ENCODE assay signal across 8 cellular contexts in the genomic region with DNA sequence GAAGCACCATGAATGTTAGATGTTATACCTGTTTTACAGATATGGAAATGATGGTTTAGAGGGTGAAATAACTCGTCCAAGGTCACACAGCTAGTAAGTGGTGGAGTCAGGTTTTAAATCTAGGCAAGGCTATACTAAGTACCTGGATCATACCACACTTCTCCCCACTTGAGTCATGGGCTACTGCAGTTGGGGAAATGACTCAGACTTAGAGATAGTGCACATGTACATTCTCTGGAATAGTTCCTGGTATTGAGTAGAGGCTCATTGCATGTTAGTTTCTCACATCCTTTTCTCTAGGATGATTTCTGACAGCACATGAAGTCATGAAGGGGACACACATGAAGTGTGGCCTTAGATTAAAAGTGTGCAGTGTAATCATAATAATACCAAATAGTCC.
A peak's percentile ranks its signal among the peaks of the same experiment; 100 is the strongest.
DNase-seq lines count a peak whose midpoint lies in the region; ATAC-seq, FAIRE-seq and TF ChIP-seq lines count a peak whose summit lies in the region.

No MANE protein-coding gene starts in this region.

- TF ChIP-seq POLR2A in GM12892 (IDR thresholded peaks at IDR 0.05; ENCODE audit: low read depth, low read length) (no peak; the same call in 1 of the 2 replicates), endothelial cell of umbilical vein (IDR thresholded peaks at IDR 0.05; ENCODE audit: low read depth, low read length) (no peak)

- H3K4me3 ChIP-seq in endothelial cell of umbilical vein (replicated peaks in 1 of 3; ENCODE audit: insufficient read depth in 1 of 3, low read depth in 1 of 3, low read length in 3 of 3) (no peak overlapping the region), ascending aorta (no peak overlapping the region), psoas muscle (no peak overlapping the region)

- H3K36me3 ChIP-seq in endothelial cell of umbilical vein (ENCODE audit: control insufficient read depth in 2 of 2, extremely low read depth in 1 of 2, insufficient read depth in 2 of 2, low read length in 2 of 2) (no peaks in the 10 kb centered on the region), ascending aorta (no peaks in the 10 kb centered on the region), psoas muscle (ENCODE audit: insufficient read depth in 1 of 2, low read depth in 1 of 2) (no peaks in the 10 kb centered on the region)

- BruUV-seq in endothelial cell of umbilical vein (replicated peaks; lab: Mats Ljungman, UMichigan), result no TSS peak

- H3K4me1 ChIP-seq in endothelial cell of umbilical vein (ENCODE audit: control insufficient read depth, extremely low read depth, insufficient read depth, low read length), result peaks cover 25% of the 10 kb centered on the region
- H3K4me1 ChIP-seq in ascending aorta, result no peaks in the 10 kb centered on the region
- no peaks in the 10 kb centered on the region for H3K4me1 ChIP-seq in psoas muscle

- intact Hi-C loops in endothelial cell of umbilical vein (cut with micrococcal nuclease) (no loop called here), ascending aorta (cut with DNase I) (no loop called here), psoas muscle (cut with DNase I) (no loop called here)

- peak overlapping the region; percentile 19 for H3K4me2 ChIP-seq in endothelial cell of umbilical vein (ENCODE audit: insufficient read depth, low read length)

- in situ Hi-C loops in G401 (cut with HindIII; ENCODE audit: low sequenced_read_pairs), result no loop called here

- H3K79me2 ChIP-seq in endothelial cell of umbilical vein (ENCODE audit: control insufficient read depth, insufficient read depth, low read length), result no peaks in the 10 kb centered on the region

- H4K20me1 ChIP-seq in endothelial cell of umbilical vein (replicated peaks; ENCODE audit: control insufficient read depth, extremely low read depth, insufficient read depth, low read length), result no peaks in the 10 kb centered on the region

- CTCF ChIA-PET in endothelial cell of umbilical vein (lab: Charles Lee), result interaction anchor here (1.5 to 1.7 kb wide), 2 partner anchors 19 to 164 kb away, joined by 4 read pairs; no protein-coding TSS in a partner anchor

- WGBS in psoas muscle, 3 donors, result 58 to 63% (median 61%) methylated on average over 1 of the region's 1 CpG

- dilution Hi-C loops in endothelial cell of umbilical vein (cut with MboI; ENCODE audit: extremely low pct_ligation_motif_present, low sequenced_read_pairs), result no loop called here

- H3K9me3 ChIP-seq in endothelial cell of umbilical vein (replicated peaks; ENCODE audit: control insufficient read depth, insufficient read depth, low read length) (no peaks in the 10 kb centered on the region), ascending aorta (no peaks in the 10 kb centered on the region), psoas muscle (peaks cover 4% of the 10 kb centered on the region)

- H3K27me3 ChIP-seq in endothelial cell of umbilical vein (ENCODE audit: control insufficient read depth in 2 of 2, insufficient read depth in 2 of 2, low read length in 2 of 2) (no peaks in the 10 kb centered on the region), ascending aorta (no peaks in the 10 kb centered on the region), psoas muscle (ENCODE audit: insufficient read depth in 3 of 3, low read length in 2 of 3) (no peaks in the 10 kb centered on the region)

- H3K9ac ChIP-seq in endothelial cell of umbilical vein (replicated peaks; ENCODE audit: extremely low read depth, insufficient read depth, low read length), result no peak overlapping the region

- H3K27ac ChIP-seq in endothelial cell of umbilical vein (ENCODE audit: insufficient read depth, low read depth, low read length), result peak overlapping the region; percentile 46
- no peak overlapping the region for H3K27ac ChIP-seq in ascending aorta
- H3K27ac ChIP-seq in psoas muscle, result no peak overlapping the region

- TF ChIP-seq CTCF in endothelial cell of umbilical vein (IDR thresholded peaks at IDR 0.05; ENCODE audit: extremely low read depth in 1 of 2, insufficient read depth in 1 of 2, low read depth in 1 of 2, low read length in 2 of 2) (no peak), ascending aorta (IDR thresholded peaks at IDR 0.05) (no peak), psoas muscle (IDR thresholded peaks at IDR 0.05) (no peak)

- ATAC-seq in GM21447 (IDR thresholded peaks at IDR 0.05; ENCODE audit: unreplicated experiment), result peak; percentile 94
- ATAC-seq in psoas muscle, result no peak

- POLR2A ChIA-PET in endothelial cell of umbilical vein (lab: Charles Lee), result no interaction called here

- no peaks in the 10 kb centered on the region for H3K9me1 ChIP-seq in endothelial cell of umbilical vein (replicated peaks; ENCODE audit: control insufficient read depth, extremely low read depth, insufficient read depth, low read length)

- DNase-seq in GM12892 (ENCODE audit: insufficient read length) (no peak), HPDE6-E6E7 (ENCODE audit: extremely low spot score) (peak; percentile 27), endothelial cell of umbilical vein (ENCODE audit: low read depth, low spot score) (peak; percentile 82), NCI-H2196 treated with DMSO at 0.1 percent for 48 hours (lab: John Stamatoyannopoulos, UW; ENCODE audit: unreplicated experiment) (no peak), G401 (ENCODE audit: low spot score) (no peak), ascending aorta (ENCODE audit: low spot score in 2 of 2) (no peak), psoas muscle (no peak)

- FAIRE-seq in GM12892 (lab: Jason Lieb, UNC), result peak; percentile 98
- peak; percentile 85 for FAIRE-seq in endothelial cell of umbilical vein (lab: Jason Lieb, UNC)

- H2AFZ ChIP-seq in endothelial cell of umbilical vein (ENCODE audit: low read depth, low read length), result no peak overlapping the region

TF ChIP-seq in endothelial cell of umbilical vein, 7 proteins besides CTCF, POLR2A, EP300 and RAD21:
- TF ChIP-seq GATA2 (IDR thresholded peaks at IDR 0.05; ENCODE audit: insufficient read depth, insufficient read length, low read depth, low read length) (peak; percentile 83), FOS (IDR thresholded peaks at IDR 0.05; ENCODE audit: borderline replicate concordance, insufficient read depth, low read length) (peak; percentile 96), POLR2AphosphoS5 (IDR thresholded peaks at IDR 0.05; ENCODE audit: insufficient read depth, low read depth, low read length) (peak; percentile 83), JUN (IDR thresholded peaks at IDR 0.05; ENCODE audit: borderline replicate concordance, insufficient read depth, insufficient read length, low read depth) (peak; percentile 79), MYC (IDR thresholded peaks at IDR 0.05; ENCODE audit: low read depth, low read length) (no peak)

Comparison
In these comparisons a context has a peak if more than half of its experiments do, and no peak if none do; other contexts are left out.
1. DNase-seq: peak in HPDE6-E6E7 (single experiment) and endothelial cell of umbilical vein (single experiment); none in GM12892 (single experiment), NCI-H2196 treated with DMSO at 0.1 percent for 48 hours (single experiment), G401 (single experiment), ascending aorta (0 of 2) and psoas muscle (0 of 2).